ENCODE assay signal across 9 cellular contexts in genomic region chr5:96896806-96897205, GRCh38. TPM values are rescaled to one million over a fixed set of nuclear protein-coding genes. Genes with fewer than 3 reads are reported as not detected.
DNase-seq lines count a peak whose midpoint lies in the region; ATAC-seq, FAIRE-seq and TF ChIP-seq lines count a peak whose summit lies in the region.
"Had no signal": no experiment of that assay in that cellular context is flagged by ENCODE, and none has a peak within 500 bp of the region (broad histone marks: within the 10 kb centered on the region; RNA-seq: fewer than 3 reads in every experiment).

No MANE protein-coding gene starts in this region.

- TF ChIP-seq RAD21 in K562 (CRISPR knock-in tag; conservative IDR thresholded peaks at IDR 0.05 in 1 of 2, IDR thresholded peaks at IDR 0.05 in 1 of 2) = peak in 1 of 2 experiments; percentile 20; a peak in 2 of 4 replicates
- TF ChIP-seq RAD21 in SK-N-SH (IDR thresholded peaks at IDR 0.05; ENCODE audit: low read length) = no peak

- intact Hi-C loops in K562 (cut with micrococcal nuclease) = no loop called here

- FAIRE-seq in K562 (lab: Jason Lieb, UNC) = peak; percentile 40
- FAIRE-seq: islet of Langerhans had no signal

- ATAC-seq in GM21423 (IDR thresholded peaks at IDR 0.05; ENCODE audit: unreplicated experiment) (peak; percentile 94), HG03565 (IDR thresholded peaks at IDR 0.05; ENCODE audit: unreplicated experiment) (peak; percentile 77), K562 (peak; percentile 85)

- H3K4me3 ChIP-seq in K562 (no peak overlapping the region), SK-N-SH (ENCODE audit: low read depth in 2 of 2, low read length in 1 of 2) (no peak overlapping the region)

- no peak overlapping the region for H3K4me2 ChIP-seq in K562 (ENCODE audit: insufficient read depth, low read length)
- no peak overlapping the region for H3K4me2 ChIP-seq in SK-N-SH

- 0 out of 2 replicates have a peak, but pooled peaks cover 3% of the 10 kb centered on the region for H3K9me2 ChIP-seq in SK-N-SH

- no peak for TF ChIP-seq EP300 in K562 (IDR thresholded peaks at IDR 0.05; ENCODE audit: low read length)
- TF ChIP-seq EP300 in SK-N-SH (IDR thresholded peaks at IDR 0.05; ENCODE audit: borderline replicate concordance in 1 of 2, low read depth in 1 of 2, low read length in 1 of 2) = no peak

- no TSS peak for BruUV-seq in K562 (replicated peaks; lab: Mats Ljungman, UMichigan)

- H4K20me1 ChIP-seq in K562 (replicated peaks; ENCODE audit: control insufficient read depth, insufficient read depth, low read length) (no peaks in the 10 kb centered on the region), SK-N-SH (ENCODE audit: insufficient read depth) (no peaks in the 10 kb centered on the region)

- no peaks in the 10 kb centered on the region for H3K9me1 ChIP-seq in K562 (ENCODE audit: control insufficient read depth, insufficient read depth, low read length)

- CTCF ChIA-PET in K562 (lab: Yijun Ruan, JAX; ENCODE audit: low intra/inter-chr PET ratio) (no interaction called here), SK-N-SH (lab: Yijun Ruan, JAX) (interaction anchor here (1.1 kb wide), 1 partner anchor 101 kb away, joined by 4 read pairs; no protein-coding TSS in a partner anchor)

- H2AFZ ChIP-seq in K562 (ENCODE audit: low read depth, low read length) (no peak overlapping the region), SK-N-SH (ENCODE audit: low read depth) (no peak overlapping the region)

- DNase-seq in GM13976 (ENCODE audit: low spot score) = peak; percentile 52
- DNase-seq in K562 (ENCODE audit: extremely low read depth in 1 of 4, low spot score in 3 of 4) = peak in 1 of 4 experiments; percentile 20
- no peak for DNase-seq in hippocampal formation (lab: John Stamatoyannopoulos, UW)
- no peak for DNase-seq in effector CD8-positive, alpha-beta T cell (lab: John Stamatoyannopoulos, UW)
- DNase-seq in SK-N-SH = no peak
- DNase-seq in central memory CD4-positive, alpha-beta T cell = no peak

- H3K9me3 ChIP-seq in K562 (replicated peaks; ENCODE audit: control insufficient read depth, insufficient read depth, low read depth, low read length) (no peaks in the 10 kb centered on the region), SK-N-SH (no peaks in the 10 kb centered on the region)

- no peak overlapping the region for H3K9ac ChIP-seq in K562 (ENCODE audit: insufficient read depth in 1 of 2, low read depth in 2 of 2, low read length in 2 of 2)
- H3K9ac ChIP-seq in SK-N-SH = no peak overlapping the region

- TF ChIP-seq CTCF in GM13976 (IDR thresholded peaks at IDR 0.05; ENCODE audit: borderline replicate concordance, control extremely low read depth, extremely low read depth, insufficient read depth, missing control alignments) (peak; percentile 11), K562 (IDR thresholded peaks at IDR 0.05 in 2 of 3, conservative IDR thresholded peaks at IDR 0.05 in 1 of 3; ENCODE audit: insufficient read depth in 2 of 3, low read depth in 1 of 3, low read length in 3 of 3) (peak in 1 of 3 experiments; percentile 38; a peak in 2 of 6 replicates), SK-N-SH (IDR thresholded peaks at IDR 0.05) (no peak)

- 26% methylated on average over 3 of the region's 3 CpGs for WGBS in K562 (ENCODE audit: insufficient coverage, low coverage, missing lambda C conversion rate)
- WGBS in SK-N-SH (ENCODE audit: low lambda C conversion rate) = 90% methylated on average over 3 of the region's 3 CpGs

- in situ Hi-C loops in GM13976 (cut with MboI; ENCODE audit: low sequenced_read_pairs, unreplicated experiment) = no loop called here
- in situ Hi-C loops in K562 (cut with MboI) = no loop called here

- H3K4me1 ChIP-seq in K562 (replicated peaks in 1 of 2; ENCODE audit: control insufficient read depth in 2 of 2, insufficient read depth in 2 of 2, low read length in 2 of 2) = no peaks in the 10 kb centered on the region
- peaks cover 0 to 5% of the 10 kb centered on the region in 2 experiments; a peak in 3 of 4 replicates for H3K4me1 ChIP-seq in SK-N-SH (ENCODE audit: control insufficient read depth in 1 of 2, insufficient read depth in 2 of 2, low read depth in 1 of 2, low read length in 1 of 2)

- TF ChIP-seq POLR2A in K562 (conservative IDR thresholded peaks at IDR 0.05) = no peak

- H3K36me3 ChIP-seq in K562 (ENCODE audit: control insufficient read depth, insufficient read depth, low read length) (no peaks in the 10 kb centered on the region; the same call in 2 of the 3 replicates), SK-N-SH (replicated peaks in 1 of 2; ENCODE audit: control insufficient read depth in 1 of 2, insufficient read depth in 2 of 2, low read length in 1 of 2) (no peaks in the 10 kb centered on the region)

- no peaks in the 10 kb centered on the region for H3K27me3 ChIP-seq in K562 (ENCODE audit: control insufficient read depth in 2 of 2, insufficient read depth in 2 of 2, low read length in 2 of 2)
- H3K27me3 ChIP-seq in SK-N-SH (ENCODE audit: insufficient read depth) = no peaks in the 10 kb centered on the region

- no peak overlapping the region for H3K27ac ChIP-seq in K562 (ENCODE audit: extremely low read depth, low read depth, low read length)
- H3K27ac ChIP-seq in SK-N-SH (ENCODE audit: low read depth in 2 of 2, low read length in 1 of 2) = no peak overlapping the region

- no peaks in the 10 kb centered on the region for H3K79me2 ChIP-seq in K562 (ENCODE audit: control insufficient read depth, insufficient read depth, low read length)
- H3K79me2 ChIP-seq in SK-N-SH (ENCODE audit: insufficient read depth) = no peaks in the 10 kb centered on the region

- POLR2A ChIA-PET in K562 (lab: Yijun Ruan, JAX) = interaction anchor here (0.9 kb wide), 1 partner anchor 12 kb away, joined by 3 read pairs; no protein-coding TSS in a partner anchor
- POLR2A ChIA-PET in SK-N-SH (lab: Yijun Ruan, JAX) = no interaction called here

- H3F3A ChIP-seq in SK-N-SH (replicated peaks; ENCODE audit: insufficient read depth) = peaks cover 8% of the 10 kb centered on the region

TF ChIP-seq in K562, 482 proteins besides CTCF, POLR2A, EP300 and RAD21:
- no peak for TF ChIP-seq HDAC2 (IDR thresholded peaks at IDR 0.05)
- peak; percentile 97 for TF ChIP-seq SPI1 (IDR thresholded peaks at IDR 0.05; ENCODE audit: borderline replicate concordance, low read depth, low read length)
TF ChIP-seq in K562: peak in this region for 1.

TF ChIP-seq in SK-N-SH, 30 proteins besides CTCF, POLR2A, EP300 and RAD21 (continues in another document):
- TF ChIP-seq SMC3 (IDR thresholded peaks at IDR 0.05; ENCODE audit: low read depth, low read length) (no peak), GABPA (IDR thresholded peaks at IDR 0.05; ENCODE audit: low read depth) (no peak), GATA2 (CRISPR knock-in tag; IDR thresholded peaks at IDR 0.05) (no peak), MEF2A (IDR thresholded peaks at IDR 0.05; ENCODE audit: borderline replicate concordance, low read depth) (no peak), RXRA (IDR thresholded peaks at IDR 0.05; ENCODE audit: borderline replicate concordance, low read depth) (no peak)

RNA-seq across cellular contexts. Expression of gene ERAP2, which starts 20.5 kb away (rescaled TPM):
- total RNA-seq in K562 (2011; cell fraction: chromatin; rRNA removed; ENCODE audit: low replicate concordance) = 5.1 and 15.3 TPM in 2 replicates
- 2.8 and 5.9 TPM in 2 replicates for total RNA-seq in K562 (2011; cell fraction: nucleolus; rRNA removed)
- 6.0 and 8.9 TPM in 2 replicates for total RNA-seq in K562 (2011; cell fraction: nucleoplasm; rRNA removed)
- total RNA-seq in K562 (2014; rRNA removed) = 1.7 and 2.5 TPM in 2 replicates
- 2.3 and 2.4 TPM in 2 replicates for total RNA-seq in K562 (2014; rRNA removed; fragmentation: Illumina TruSeq; extraction: Trizol)
- 2.3 and 3.0 TPM in 2 replicates for total RNA-seq in K562 (2015; rRNA removed; fragmentation: Illumina TruSeq; extraction: Trizol)
- total RNA-seq in K562 (2021) = 1.4 and 2.2 TPM in 2 replicates
- 1.9 and 2.1 TPM in 2 replicates for polyA plus RNA-seq in K562 (2011; rRNA removed)
- polyA plus RNA-seq in K562 (2011; cell fraction: cytosol; rRNA removed) = 0.30 and 0.72 TPM in 2 replicates
- 3.1 and 3.2 TPM in 2 replicates for polyA plus RNA-seq in K562 (2011; cell fraction: nucleus; rRNA removed)
- 0.83 and 1.8 TPM in 2 replicates for polyA plus RNA-seq in K562 (2012)
- polyA plus RNA-seq in K562 (2014; fragmentation: Illumina TruSeq; extraction: Trizol) = 1.3 TPM in 2 replicates
- 1 to 10 TPM in 1 of 2 experiments, under 1 TPM in 1; 0.93 to 1.2 TPM for polyA plus RNA-seq in K562 (2014; fragmentation: Nextera tagmentation; extraction: Ambion mirVana)
- 0.27 and 4.0 TPM in 2 replicates for polyA plus RNA-seq in K562 (2014; rRNA removed)
- polyA minus RNA-seq in K562 (2011; rRNA and poly(A)+ RNA removed) = 6.5 and 7.6 TPM in 2 replicates
- polyA minus RNA-seq in K562 (2011; cell fraction: cytosol; rRNA and poly(A)+ RNA removed) = 0.82 and 1.6 TPM in 2 replicates
- polyA minus RNA-seq in K562 (2011; cell fraction: nucleus; rRNA and poly(A)+ RNA removed) = 7.8 and 12.4 TPM in 2 replicates
- polyA plus RNA-seq in SK-N-SH (2012; rRNA removed) = 13.2 and 14.3 TPM in 2 replicates
- polyA plus RNA-seq in SK-N-SH (2012; cell fraction: cytosol; rRNA removed) = 14.4 and 15.5 TPM in 2 replicates
- 6.2 and 10.5 TPM in 2 replicates for polyA plus RNA-seq in SK-N-SH (2012; cell fraction: nucleus; rRNA removed)

RNA-seq across cellular contexts. Expression of gene LNPEP, which starts 39.1 kb away (rescaled TPM):
- total RNA-seq in K562 (2011; cell fraction: chromatin; rRNA removed; ENCODE audit: low replicate concordance) = 36.6 and 68.1 TPM in 2 replicates
- 19.8 and 21.8 TPM in 2 replicates for total RNA-seq in K562 (2011; cell fraction: nucleolus; rRNA removed)
- total RNA-seq in K562 (2011; cell fraction: nucleoplasm; rRNA removed) = 43.1 and 74.7 TPM in 2 replicates
- total RNA-seq in K562 (2014; rRNA removed) = 9.9 and 11.0 TPM in 2 replicates
- 24.7 and 29.6 TPM in 2 replicates for total RNA-seq in K562 (2014; rRNA removed; fragmentation: Illumina TruSeq; extraction: Trizol)
- 24.3 and 27.9 TPM in 2 replicates for total RNA-seq in K562 (2015; rRNA removed; fragmentation: Illumina TruSeq; extraction: Trizol)
- total RNA-seq in K562 (2021) = 19.3 and 20.3 TPM in 2 replicates
- 13.1 and 16.2 TPM in 2 replicates for polyA plus RNA-seq in K562 (2011; rRNA removed)
- polyA plus RNA-seq in K562 (2011; cell fraction: cytosol; rRNA removed) = 3.5 and 9.1 TPM in 2 replicates
- polyA plus RNA-seq in K562 (2011; cell fraction: nucleus; rRNA removed) = 10.3 and 12.8 TPM in 2 replicates
- polyA plus RNA-seq in K562 (2012) = 5.9 and 6.5 TPM in 2 replicates
- 9.5 and 11.2 TPM in 2 replicates for polyA plus RNA-seq in K562 (2014; fragmentation: Illumina TruSeq; extraction: Trizol)
- 1 to 10 TPM; 2.6 to 3.2 TPM for polyA plus RNA-seq in K562 (2014; fragmentation: Nextera tagmentation; extraction: Ambion mirVana)
- 9.2 and 10.0 TPM in 2 replicates for polyA plus RNA-seq in K562 (2014; rRNA removed)
- polyA minus RNA-seq in K562 (2011; rRNA and poly(A)+ RNA removed) = 67.1 and 69.7 TPM in 2 replicates
- polyA minus RNA-seq in K562 (2011; cell fraction: cytosol; rRNA and poly(A)+ RNA removed) = 25.2 and 26.1 TPM in 2 replicates
- polyA minus RNA-seq in K562 (2011; cell fraction: nucleus; rRNA and poly(A)+ RNA removed) = 20.2 and 41.5 TPM in 2 replicates
- polyA plus RNA-seq in SK-N-SH (2012; rRNA removed) = 4.3 and 5.9 TPM in 2 replicates
- 6.1 and 6.6 TPM in 2 replicates for polyA plus RNA-seq in SK-N-SH (2012; cell fraction: cytosol; rRNA removed)
- 3.7 and 9.1 TPM in 2 replicates for polyA plus RNA-seq in SK-N-SH (2012; cell fraction: nucleus; rRNA removed)
